In genomic region chr20:38061109-38061508, GRCh38 we compare ENCODE assay signal across 16 cellular contexts.
"Had no signal": no experiment of that assay in that cellular context is flagged by ENCODE, and none has a peak within 500 bp of the region (broad histone marks: within the 10 kb centered on the region; RNA-seq: fewer than 3 reads in every experiment).

No MANE protein-coding gene starts in this region.

- H3K27ac Mint-ChIP-seq: activated naive CD4-positive, alpha-beta T cell treated with anti-CD3 and anti-CD28 coated beads, Interleukin-2, amount 50 U/mL, for 24 hours had no signal

- H3K27me3 ChIP-seq: esophagus squamous epithelium, left lung, right lobe of liver, spleen, stomach had no signal

- DNase-seq: activated CD4-positive, alpha-beta T cell treated with anti-CD3 and anti-CD28 coated beads, Interleukin-2, amount 50 U/mL, for 4 hours; activated CD4-positive, CD25-positive, alpha-beta regulatory T cell treated with anti-CD3 and anti-CD28 coated beads, Interleukin-2, amount 50 U/mL, for 72 hours; activated effector memory CD4-positive, alpha-beta T cell treated with Interleukin-2 at 50 U/mL for 16 hours; central memory CD4-positive, alpha-beta T cell; esophagus squamous epithelium; hippocampal formation; kidney; left lung; mammary epithelial cell; right lobe of liver; spleen; stomach had no signal

- H3K9me3 Mint-ChIP-seq: activated naive CD4-positive, alpha-beta T cell treated with anti-CD3 and anti-CD28 coated beads, Interleukin-2, amount 50 U/mL, for 24 hours; neural crest cell had no signal

- H3K9me3 ChIP-seq: esophagus squamous epithelium, left lung, right lobe of liver, spleen, stomach, thoracic aorta had no signal

- H3K4me3 Mint-ChIP-seq: activated naive CD4-positive, alpha-beta T cell treated with anti-CD3 and anti-CD28 coated beads, Interleukin-2, amount 50 U/mL, for 24 hours; neural crest cell had no signal

- H3K4me3 ChIP-seq: coronary artery, esophagus squamous epithelium, left lung, right lobe of liver, spleen, stomach, thoracic aorta had no signal

- ATAC-seq: left lung had no signal

- H3K27me3 Mint-ChIP-seq: activated naive CD4-positive, alpha-beta T cell treated with anti-CD3 and anti-CD28 coated beads, Interleukin-2, amount 50 U/mL, for 24 hours had no signal

- H3K27ac ChIP-seq: coronary artery, left lung, spleen, thoracic aorta had no signal
